Comparison of ENCODE assay signal across 14 cellular contexts in genomic region chr17:20203761-20204263, GRCh38.
DNase-seq lines count a peak whose midpoint lies in the region; ATAC-seq and TF ChIP-seq lines count a peak whose summit lies in the region.
"Had no signal": no experiment of that assay in that cellular context is flagged by ENCODE, and none has a peak within 500 bp of the region (broad histone marks: within the 10 kb centered on the region; RNA-seq: fewer than 3 reads in every experiment).

No MANE protein-coding gene starts in this region.

- intact Hi-C loops in left lung (cut with DNase I) = no loop called here
- intact Hi-C loops in heart right ventricle (cut with DNase I) = no loop called here

- H3K4me1 ChIP-seq in left lung = peaks cover 3 to 17% of the 10 kb centered on the region in 2 donors
- H3K4me1 ChIP-seq in heart right ventricle = peaks cover 0 to 12% (median 0%) of the 10 kb centered on the region in 9 donors
- H3K4me1 ChIP-seq in hepatocyte (ENCODE audit: insufficient read depth) = no peaks in the 10 kb centered on the region
- H3K4me1 ChIP-seq: right atrium auricular region had no signal

- DNase-seq in COLO829 (ENCODE audit: low spot score) = peak; percentile 61
- peak; percentile 40 for DNase-seq in amniotic epithelial cell (ENCODE audit: low read depth)
- DNase-seq in left lung = no peak
- no peak for DNase-seq in heart right ventricle
- DNase-seq in GM19238 (ENCODE audit: insufficient read length, low spot score) = no peak
- no peak for DNase-seq in hepatocyte (ENCODE audit: low spot score)
- DNase-seq: activated CD8-positive, alpha-beta memory T cell treated with anti-CD3 and anti-CD28 coated beads, Interleukin-2, amount 10 ng/mL, durations not matched to agents 7 days and 5 days; effector CD4-positive, alpha-beta T cell; Karpas-422; NCI-H2171 treated with DMSO at 0.1 percent for 48 hours; tibial artery had no signal

- H3K9me2 ChIP-seq in hepatocyte (replicated peaks; ENCODE audit: insufficient read depth) = no peaks in the 10 kb centered on the region

- no peak overlapping the region for H2AFZ ChIP-seq in hepatocyte

- H3K27ac ChIP-seq in left lung (no peak overlapping the region), heart right ventricle (no peak overlapping the region), hepatocyte (no peak overlapping the region)
- H3K27ac ChIP-seq: right atrium auricular region, tibial artery had no signal

- H3K27me3 ChIP-seq in left lung (no peaks in the 10 kb centered on the region), heart right ventricle (no peaks in the 10 kb centered on the region), hepatocyte (no peaks in the 10 kb centered on the region)
- H3K27me3 ChIP-seq: right atrium auricular region, tibial artery had no signal

- H3K4me3 ChIP-seq in left lung (no peak overlapping the region), heart right ventricle (no peak overlapping the region), hepatocyte (no peak overlapping the region)
- H3K4me3 ChIP-seq: right atrium auricular region, tibial artery had no signal

- TF ChIP-seq CTCF in left lung (IDR thresholded peaks at IDR 0.05) (no peak), heart right ventricle (IDR thresholded peaks at IDR 0.05) (no peak), hepatocyte (IDR thresholded peaks at IDR 0.05; ENCODE audit: poor library complexity) (no peak)

- no peaks in the 10 kb centered on the region for H3K36me3 ChIP-seq in left lung
- H3K36me3 ChIP-seq in heart right ventricle = peaks cover 0 to 15% (median 0%) of the 10 kb centered on the region in 9 donors
- no peaks in the 10 kb centered on the region for H3K36me3 ChIP-seq in hepatocyte (replicated peaks; ENCODE audit: insufficient read depth, low read depth)
- H3K36me3 ChIP-seq: right atrium auricular region, tibial artery had no signal

- no peaks in the 10 kb centered on the region for H4K20me1 ChIP-seq in hepatocyte (ENCODE audit: insufficient read depth, poor library complexity, severe bottlenecking)

- WGBS in heart right ventricle, 2 donors = 87 to 90% methylated on average over 3 of the region's 3 CpGs
- 92% methylated on average over 3 of the region's 3 CpGs for WGBS in hepatocyte (ENCODE audit: low lambda C conversion rate, missing lambda C conversion rate)

- H3K9me3 ChIP-seq in left lung (no peaks in the 10 kb centered on the region), heart right ventricle (peaks cover 0 to 3% (median 0%) of the 10 kb centered on the region in 11 donors), hepatocyte (ENCODE audit: low read depth) (no peaks in the 10 kb centered on the region)
- H3K9me3 ChIP-seq: right atrium auricular region, tibial artery had no signal

- no peak overlapping the region for H3K4me2 ChIP-seq in hepatocyte

- peak; percentile 64 for ATAC-seq in HG03442 (IDR thresholded peaks at IDR 0.05; ENCODE audit: unreplicated experiment)
- peak; percentile 27 for ATAC-seq in left lung
- ATAC-seq in heart right ventricle = no peak
- ATAC-seq in GM18861 (IDR thresholded peaks at IDR 0.05; ENCODE audit: unreplicated experiment) = no peak
- ATAC-seq: activated CD8-positive, alpha-beta memory T cell treated with anti-CD3 and anti-CD28 coated beads, Interleukin-2, amount 10 ng/mL, durations not matched to agents 7 days and 5 days had no signal

- H3K79me2 ChIP-seq in hepatocyte = peaks cover 23% of the 10 kb centered on the region

Comparison
In these comparisons a context has a peak if more than half of its experiments do, and no peak if none do; other contexts are left out.
1. DNase-seq: peak in COLO829 (single experiment) and amniotic epithelial cell (single experiment); none in left lung (0 of 2), heart right ventricle (0 of 2), GM19238 (single experiment) and hepatocyte (single experiment).
2. ATAC-seq: peak in HG03442 (single experiment) and left lung (single experiment); none in heart right ventricle (0 of 8) and GM18861 (single experiment).